ENCODE assay signal across 1 cellular context in genomic region chr22:31927562-31927961, GRCh38.
TF ChIP-seq lines count a peak whose summit lies in the region.

No MANE protein-coding gene starts in this region.

TF ChIP-seq in neural cell, 6 proteins besides CTCF, POLR2A, EP300 and RAD21 (continued from another document):
- no peak for TF ChIP-seq REST (IDR thresholded peaks at IDR 0.05; ENCODE audit: borderline replicate concordance)
- no peak for TF ChIP-seq EZH2 (IDR thresholded peaks at IDR 0.05; ENCODE audit: borderline replicate concordance, insufficient read depth, low read length, poor library complexity, severe bottlenecking)
- TF ChIP-seq POLR2AphosphoS5 (IDR thresholded peaks at IDR 0.05) = no peak
- TF ChIP-seq MXI1 (conservative IDR thresholded peaks at IDR 0.05; ENCODE audit: poor library complexity, severe bottlenecking) = no peak
